26 cellular contexts compared by ENCODE assay signal in the genomic region with DNA sequence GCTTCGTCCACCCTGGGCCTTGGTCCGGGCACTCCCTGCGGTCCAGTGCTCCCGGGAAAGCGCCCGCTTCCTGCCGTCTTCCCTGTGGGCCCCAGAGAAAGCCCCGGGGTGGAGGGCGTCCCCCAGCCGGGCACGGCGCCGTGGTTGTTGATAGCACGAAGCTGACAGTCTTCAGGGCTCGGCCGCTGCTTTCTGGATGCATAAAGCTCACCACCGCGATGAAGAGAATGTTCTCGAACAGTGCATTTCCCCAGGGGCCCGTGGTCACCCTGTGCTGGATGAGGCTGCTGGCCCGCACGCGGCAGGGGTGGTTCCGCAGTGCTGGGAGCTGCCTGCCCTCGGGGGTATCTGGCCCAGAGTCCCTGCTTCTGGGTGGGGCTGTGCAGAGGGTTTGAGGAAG. TPM values are rescaled to one million over a fixed set of nuclear protein-coding genes. Genes with fewer than 3 reads are reported as not detected.
"Had no signal": no experiment of that assay in that cellular context is flagged by ENCODE, and none has a peak within 500 bp of the region (broad histone marks: within the 10 kb centered on the region; RNA-seq: fewer than 3 reads in every experiment).

No MANE protein-coding gene starts in this region.

- H2AFZ ChIP-seq: parathyroid adenoma had no signal

- H3K27ac ChIP-seq: ovary, parathyroid adenoma, psoas muscle, skin epidermis, spleen, suprapubic skin, testis, tibial artery, transverse colon, upper lobe of right lung, uterus had no signal

- H3K36me3 ChIP-seq: ovary, transverse colon, upper lobe of right lung, uterus had no signal

- H3K79me2 ChIP-seq: parathyroid adenoma had no signal

- H3K9ac ChIP-seq: parathyroid adenoma had no signal

- H3K4me3 ChIP-seq: ovary, psoas muscle, skin epidermis, smooth muscle cell, spleen, suprapubic skin, testis, tibial artery, transverse colon, upper lobe of right lung, uterus had no signal

- H3K9me3 ChIP-seq: ovary, psoas muscle, spleen, suprapubic skin, testis, tibial artery, transverse colon, upper lobe of right lung, uterus had no signal

- H3K4me2 ChIP-seq: smooth muscle cell had no signal

- DNase-seq: naive thymus-derived CD8-positive, alpha-beta T cell; nephron progenitor cell; occipital lobe; ovary; posterior cingulate gyrus; psoas muscle; right cardiac atrium; spleen; stimulated activated CD4-positive, alpha-beta T cell treated with anti-CD3 and anti-CD28 coated beads, Interleukin-12 subunit alpha, Interleukin-12 subunit beta, amount 100 ng/mL, for 4 hours; stimulated activated CD4-positive, alpha-beta T cell treated with anti-CD3 and anti-CD28 coated beads, Interleukin-1b, Interleukin-23, amount 100 ng/mL, for 48 hours; stimulated activated CD4-positive, alpha-beta T cell treated with anti-CD3 and anti-CD28 coated beads, Interleukin-4, amount 100 ng/mL, for 1 hour; stimulated activated CD4-positive, alpha-beta T cell treated with anti-CD3 and anti-CD28 coated beads, Interleukin-4, amount 100 ng/mL, for 4 hours; stimulated activated CD8-positive, alpha-beta memory T cell treated with anti-CD3 and anti-CD28 coated beads, Interleukin-4, amount 100 ng/mL, for 48 hours; stimulated activated naive CD4-positive, alpha-beta T cell; stimulated activated naive CD8-positive, alpha-beta T cell treated with anti-CD3 and anti-CD28 coated beads, Interleukin-15, amount 100 ng/mL, for 72 hours; stimulated activated naive CD8-positive, alpha-beta T cell treated with anti-CD3 and anti-CD28 coated beads, Interleukin-15, Interleukin-2, amounts not matched to agents 100 U/mL and 50 U/mL, for 24 hours; substantia nigra; testis; tibial artery; transverse colon; upper lobe of right lung; uterus had no signal

- H3K4me1 ChIP-seq: parathyroid adenoma, psoas muscle, suprapubic skin, tibial artery, transverse colon, upper lobe of right lung, uterus had no signal

- H3K27me3 ChIP-seq: ovary, suprapubic skin, testis, tibial artery, transverse colon, upper lobe of right lung, uterus had no signal

RNA-seq across cellular contexts. Expression of a gene that starts 53.2 kb away (rescaled TPM):
- total RNA-seq: naive thymus-derived CD8-positive, alpha-beta T cell had no signal
- polyA plus RNA-seq: naive thymus-derived CD8-positive, alpha-beta T cell had no signal
